ENCODE assay signal across 8 cellular contexts in the genomic region with DNA sequence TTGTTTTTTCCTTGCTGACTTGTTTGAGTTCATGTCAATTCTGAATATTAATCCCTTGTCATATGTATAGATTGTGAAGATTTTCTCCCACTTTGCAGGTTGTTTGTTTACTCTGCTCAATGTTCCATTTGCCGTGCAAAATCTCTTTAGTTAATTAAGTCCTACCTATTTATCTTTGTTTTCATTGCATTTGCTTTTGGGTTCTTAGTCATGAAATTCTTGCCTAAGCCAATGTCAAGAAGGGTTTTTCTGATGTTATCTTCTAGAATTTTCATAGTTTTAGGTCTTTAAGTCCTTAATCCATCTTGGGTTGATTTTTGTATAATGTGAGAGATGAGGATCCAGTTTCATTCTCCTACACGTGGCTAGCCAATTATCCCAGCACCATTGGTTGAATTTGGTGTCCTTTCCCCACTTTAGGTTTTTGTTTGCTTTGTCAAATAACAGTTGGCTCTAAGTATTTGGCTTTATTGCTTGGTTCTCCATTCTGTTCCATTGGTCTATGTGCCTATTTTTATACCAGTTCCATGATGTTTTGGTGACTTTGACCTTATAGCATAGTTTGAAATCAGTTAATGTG.
"Had no signal": no experiment of that assay in that cellular context is flagged by ENCODE, and none has a peak within 500 bp of the region (broad histone marks: within the 10 kb centered on the region; RNA-seq: fewer than 3 reads in every experiment).

No MANE protein-coding gene starts in this region.

- FAIRE-seq: H1, H54 had no signal

- DNase-seq: GM23248, GOT3, H7, H9, HCEC 1CT, HFFc6 had no signal
